ENCODE assay signal across 1 cellular context in the genomic region with DNA sequence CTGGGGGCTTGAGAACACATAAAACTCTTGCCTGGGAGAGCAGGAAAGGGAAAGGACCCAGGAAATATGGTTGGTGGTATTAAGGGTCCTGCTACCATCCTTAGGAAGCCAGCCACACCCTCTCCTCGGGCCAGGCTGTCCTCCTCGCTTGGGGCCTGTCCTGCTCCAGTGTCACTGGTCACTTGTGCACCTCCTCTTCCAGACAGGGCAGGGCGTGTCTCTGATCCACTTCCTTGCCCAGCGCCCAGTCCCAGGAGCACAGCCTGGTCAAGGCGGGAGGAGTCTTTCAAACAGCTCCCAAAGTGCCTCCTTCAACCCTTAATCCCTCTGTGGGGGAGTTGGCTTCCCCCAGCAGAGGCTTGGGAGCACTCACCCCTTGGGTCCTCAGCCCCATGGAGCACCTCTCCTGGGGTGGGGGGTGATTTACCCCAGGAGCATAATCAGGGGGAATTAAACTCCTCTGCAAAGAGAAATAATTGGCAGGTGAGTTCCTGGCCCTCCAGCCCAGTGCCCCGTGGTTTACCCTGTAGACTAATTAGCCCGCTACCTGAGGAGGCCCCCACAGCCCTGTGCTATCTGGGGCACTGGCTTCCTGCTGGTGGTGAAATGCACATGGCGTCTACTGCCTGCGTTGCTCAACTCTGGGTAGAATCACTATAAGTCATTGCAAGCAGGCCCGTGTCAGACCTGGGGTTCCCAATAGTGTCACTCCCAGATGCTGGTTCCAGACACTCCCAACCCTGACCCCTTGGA.
TF ChIP-seq lines count a peak whose summit lies in the region.

No MANE protein-coding gene starts in this region.

TF ChIP-seq in HepG2, 621 proteins besides CTCF, POLR2A, EP300 and RAD21:
- TF ChIP-seq, protein P1, sequence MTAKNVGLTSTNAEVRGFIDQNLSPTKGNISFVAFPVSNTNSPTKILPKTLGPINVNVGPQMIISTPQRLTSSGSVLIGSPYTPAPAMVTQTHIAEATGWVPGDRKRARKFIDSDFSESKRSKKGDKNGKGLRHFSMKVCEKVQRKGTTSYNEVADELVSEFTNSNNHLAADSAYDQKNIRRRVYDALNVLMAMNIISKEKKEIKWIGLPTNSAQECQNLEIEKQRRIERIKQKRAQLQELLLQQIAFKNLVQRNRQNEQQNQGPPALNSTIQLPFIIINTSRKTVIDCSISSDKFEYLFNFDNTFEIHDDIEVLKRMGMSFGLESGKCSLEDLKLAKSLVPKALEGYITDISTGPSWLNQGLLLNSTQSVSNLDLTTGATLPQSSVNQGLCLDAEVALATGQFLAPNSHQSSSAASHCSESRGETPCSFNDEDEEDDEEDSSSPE (CRISPR knock-in tag; IDR thresholded peaks at IDR 0.05) = no peak
- TF ChIP-seq ZNF263 (CRISPR knock-in tag; IDR thresholded peaks at IDR 0.05) = peak; percentile 73
- TF ChIP-seq, protein P2, sequence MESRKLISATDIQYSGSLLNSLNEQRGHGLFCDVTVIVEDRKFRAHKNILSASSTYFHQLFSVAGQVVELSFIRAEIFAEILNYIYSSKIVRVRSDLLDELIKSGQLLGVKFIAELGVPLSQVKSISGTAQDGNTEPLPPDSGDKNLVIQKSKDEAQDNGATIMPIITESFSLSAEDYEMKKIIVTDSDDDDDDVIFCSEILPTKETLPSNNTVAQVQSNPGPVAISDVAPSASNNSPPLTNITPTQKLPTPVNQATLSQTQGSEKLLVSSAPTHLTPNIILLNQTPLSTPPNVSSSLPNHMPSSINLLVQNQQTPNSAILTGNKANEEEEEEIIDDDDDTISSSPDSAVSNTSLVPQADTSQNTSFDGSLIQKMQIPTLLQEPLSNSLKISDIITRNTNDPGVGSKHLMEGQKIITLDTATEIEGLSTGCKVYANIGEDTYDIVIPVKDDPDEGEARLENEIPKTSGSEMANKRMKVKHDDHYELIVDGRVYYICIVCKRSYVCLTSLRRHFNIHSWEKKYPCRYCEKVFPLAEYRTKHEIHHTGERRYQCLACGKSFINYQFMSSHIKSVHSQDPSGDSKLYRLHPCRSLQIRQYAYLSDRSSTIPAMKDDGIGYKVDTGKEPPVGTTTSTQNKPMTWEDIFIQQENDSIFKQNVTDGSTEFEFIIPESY (CRISPR knock-in tag; IDR thresholded peaks at IDR 0.05) = peak; percentile 76; the same call in 1 of the 2 replicates
- TF ChIP-seq FOXK1 (CRISPR knock-in tag; IDR thresholded peaks at IDR 0.05; ENCODE audit: borderline replicate concordance, low read depth) = no peak
